22 cellular contexts compared by ENCODE assay signal in genomic region chr21:43968410-43969114, GRCh38.
"Had no signal": no experiment of that assay in that cellular context is flagged by ENCODE, and none has a peak within 500 bp of the region (broad histone marks: within the 10 kb centered on the region; RNA-seq: fewer than 3 reads in every experiment).

No MANE protein-coding gene starts in this region.

- H3K9me3 ChIP-seq: left ventricle myocardium inferior, pancreas, psoas muscle, tibial nerve, uterus had no signal

- H3K9ac ChIP-seq: neural progenitor cell had no signal

- H3K4me3 ChIP-seq: left ventricle myocardium inferior, lung, neural progenitor cell, pancreas, psoas muscle, skin epidermis, tibial nerve, uterus had no signal

- H2AFZ ChIP-seq: neural progenitor cell had no signal

- H3K4me2 ChIP-seq: neural progenitor cell had no signal

- ATAC-seq: pancreas; psoas muscle; sciatic nerve; stimulated activated naive B cell treated with anti-CD40 and anti-IgM and Interleukin-4, amounts not matched to agents 10 μg/mL and 1 μg/mL and 100 μg/mL, for 72 hours had no signal

- H3K27ac ChIP-seq: left ventricle myocardium inferior, neural progenitor cell, pancreas, psoas muscle, skin epidermis, tibial nerve, uterus had no signal

- DNase-seq: hippocampal formation; immature natural killer cell; left ventricle myocardium inferior; mesendoderm; naive B cell; natural killer cell; nephron progenitor cell; stimulated activated CD4-positive, alpha-beta T cell treated with anti-CD3 and anti-CD28 coated beads, Interleukin-12 subunit alpha, Interleukin-12 subunit beta, amount 100 ng/mL, for 4 hours; stimulated activated CD4-positive, alpha-beta T cell treated with anti-CD3 and anti-CD28 coated beads, Interleukin-15, amount 100 ng/mL, for 24 hours; stimulated activated CD4-positive, alpha-beta T cell treated with anti-CD3 and anti-CD28 coated beads, Interleukin-2, amount 100 ng/mL, for 24 hours; stimulated activated CD4-positive, alpha-beta T cell treated with anti-CD3 and anti-CD28 coated beads, Interleukin-4, amount 100 ng/mL, for 1 hour; stimulated activated naive B cell treated with anti-CD40 and anti-IgM and Interleukin-4, amounts not matched to agents 10 μg/mL and 1 μg/mL and 100 μg/mL, for 72 hours; substantia nigra; uterus had no signal

- H3K4me1 ChIP-seq: neural progenitor cell, pancreas, uterus had no signal

- FAIRE-seq: islet of Langerhans, pancreas had no signal

- H3K27me3 ChIP-seq: neural progenitor cell, pancreas, tibial nerve, uterus had no signal

- H3K36me3 ChIP-seq: neural progenitor cell, uterus had no signal
